In genomic region chr1:101235696-101236545, GRCh38 we compare ENCODE assay signal across 8 cellular contexts. TPM values are rescaled to one million over a fixed set of nuclear protein-coding genes. Genes with fewer than 3 reads are reported as not detected.
DNase-seq lines count a peak whose midpoint lies in the region; ATAC-seq, FAIRE-seq and TF ChIP-seq lines count a peak whose summit lies in the region.

No MANE protein-coding gene starts in this region.

- CTCF ChIA-PET in HCT116 (lab: Charles Lee), result no interaction called here

- TF ChIP-seq RAD21 in HCT116 (IDR thresholded peaks at IDR 0.05; ENCODE audit: low read depth), result no peak
- no peak for TF ChIP-seq RAD21 in neural cell (conservative IDR thresholded peaks at IDR 0.05)

- peak; percentile 48 for ATAC-seq in HCT116
- ATAC-seq in activated T-cell treated with anti-CD3 and anti-CD28 coated beads, Interleukin-2, amount 50 U/mL, for 4 hours, result peak; percentile 36 to 47

- TF ChIP-seq EP300 in neural cell (conservative IDR thresholded peaks at IDR 0.05; ENCODE audit: poor library complexity, severe bottlenecking), result no peak

- H4K20me1 ChIP-seq in HCT116 (ENCODE audit: insufficient read depth) (no peaks in the 10 kb centered on the region), neural cell (ENCODE audit: insufficient read depth) (no peaks in the 10 kb centered on the region)

- peaks cover 4% of the 10 kb centered on the region for H3K9me3 Mint-ChIP-seq in activated T-cell treated with anti-CD3 and anti-CD28 coated beads, Interleukin-2, amount 50 U/mL, for 4 hours

- H3K79me2 ChIP-seq in HCT116 (ENCODE audit: insufficient read depth, low read length) (no peaks in the 10 kb centered on the region), neural cell (replicated peaks; ENCODE audit: insufficient read depth, low read length) (peaks cover 27% of the 10 kb centered on the region)

- H3K9me2 ChIP-seq in HCT116 (ENCODE audit: insufficient read depth) (no peaks in the 10 kb centered on the region), neural cell (ENCODE audit: insufficient read depth, low read length) (no peaks in the 10 kb centered on the region)

- POLR2A ChIA-PET in HCT116 (lab: Charles Lee), result interaction anchor here (0.6 kb wide), 1 partner anchor 15 kb away, joined by 3 read pairs; no protein-coding TSS in a partner anchor

- H3F3A ChIP-seq in neural cell (ENCODE audit: insufficient read depth, low read length, poor library complexity, severe bottlenecking), result no peaks in the 10 kb centered on the region

- H3K27me3 Mint-ChIP-seq in activated T-cell treated with anti-CD3 and anti-CD28 coated beads, Interleukin-2, amount 50 U/mL, for 4 hours (ENCODE audit: low read depth), result no peaks in the 10 kb centered on the region

- H2AFZ ChIP-seq in HCT116 (ENCODE audit: low read depth, low read length, poor library complexity, severe bottlenecking), result peak overlapping the region; percentile 68
- H2AFZ ChIP-seq in neural cell (ENCODE audit: low read depth, low read length), result no peak overlapping the region

- H3K27me3 ChIP-seq in HCT116 (ENCODE audit: insufficient read depth, low read length) (no peaks in the 10 kb centered on the region), neural cell (ENCODE audit: insufficient read depth, low read depth, low read length) (peaks cover 21% of the 10 kb centered on the region), thyroid gland (no peaks in the 10 kb centered on the region)

- H3K4me3 Mint-ChIP-seq in activated T-cell treated with anti-CD3 and anti-CD28 coated beads, Interleukin-2, amount 50 U/mL, for 4 hours, result peak overlapping the region; percentile 99

- H3K36me3 ChIP-seq in HCT116 (ENCODE audit: control insufficient read depth in 1 of 2, insufficient read depth in 2 of 2, low read length in 2 of 2) (no peaks in the 10 kb centered on the region), neural cell (ENCODE audit: insufficient read depth, low read length) (no peaks in the 10 kb centered on the region), thyroid gland (no peaks in the 10 kb centered on the region)

- TF ChIP-seq POLR2A in GM12892 (IDR thresholded peaks at IDR 0.05; ENCODE audit: low read depth, low read length), result peak; percentile 77
- TF ChIP-seq POLR2A in HCT116 (IDR thresholded peaks at IDR 0.05; ENCODE audit: borderline replicate concordance, extremely low read depth, insufficient read depth, insufficient read length), result no peak
- no peak for TF ChIP-seq POLR2A in NB4 (IDR thresholded peaks at IDR 0.05; ENCODE audit: extremely low read depth, insufficient read length)
- peak in 1 of 2 donors; percentile 24 for TF ChIP-seq POLR2A in thyroid gland (IDR thresholded peaks at IDR 0.05)

- no TSS peak for BruUV-seq in HCT116 (replicated peaks; lab: Mats Ljungman, UMichigan)

- H3K4me1 Mint-ChIP-seq in activated T-cell treated with anti-CD3 and anti-CD28 coated beads, Interleukin-2, amount 50 U/mL, for 4 hours (ENCODE audit: low read depth), result peaks cover 51% of the 10 kb centered on the region

- peak overlapping the region; percentile 40 to 54 for H3K4me3 ChIP-seq in HCT116 (replicated peaks in 1 of 2; ENCODE audit: low read depth in 1 of 2, low read length in 2 of 2)
- H3K4me3 ChIP-seq in NB4 (ENCODE audit: low read depth, low read length), result no peak overlapping the region
- peak overlapping the region; percentile 68 for H3K4me3 ChIP-seq in neural cell (ENCODE audit: low read length)
- peak overlapping the region in 2 of 3 donors; percentile 26 to 45 for H3K4me3 ChIP-seq in thyroid gland (replicated peaks in 1 of 3)

- TF ChIP-seq CTCF in HCT116 (IDR thresholded peaks at IDR 0.05 in 2 of 3, conservative IDR thresholded peaks at IDR 0.05 in 1 of 3; ENCODE audit: borderline replicate concordance in 1 of 3, insufficient read depth in 1 of 3, low read depth in 2 of 3, low read length in 2 of 3) (no peak), NB4 (IDR thresholded peaks at IDR 0.05; ENCODE audit: low read depth, low read length) (no peak), neural cell (IDR thresholded peaks at IDR 0.05; ENCODE audit: poor library complexity, severe bottlenecking) (no peak), thyroid gland (IDR thresholded peaks at IDR 0.05) (no peak)

- peak overlapping the region; percentile 85 for H3K4me2 ChIP-seq in HCT116 (ENCODE audit: low read length)
- peak overlapping the region; percentile 83 for H3K4me2 ChIP-seq in neural cell (ENCODE audit: low read length)

- RAD21 ChIA-PET in HCT116 (lab: Charles Lee; ENCODE audit: low non-redundant PET in 1 of 2, low total read pairs in 2 of 2, uncharacterized antibody in 2 of 2, unreplicated experiment in 2 of 2), result interaction anchor here (0.7 to 1.9 kb wide), 2 partner anchors 17 to 53 kb away, joined by 3 to 10 read pairs; no protein-coding TSS in a partner anchor

- peaks cover 4 to 17% of the 10 kb centered on the region in 2 experiments; a peak in 2 of 4 replicates for H3K4me1 ChIP-seq in HCT116 (ENCODE audit: control insufficient read depth in 1 of 2, insufficient read depth in 2 of 2, low read length in 2 of 2)
- peaks cover 7 to 13% of the 10 kb centered on the region in 2 donors for H3K4me1 ChIP-seq in thyroid gland

- H3K36me3 Mint-ChIP-seq in activated T-cell treated with anti-CD3 and anti-CD28 coated beads, Interleukin-2, amount 50 U/mL, for 4 hours (ENCODE audit: insufficient read depth), result peaks cover 28% of the 10 kb centered on the region

- H3K27ac ChIP-seq in HCT116 (ENCODE audit: low read depth, low read length), result no peak overlapping the region
- no peak overlapping the region for H3K27ac ChIP-seq in neural cell (ENCODE audit: low read length)
- peak overlapping the region; percentile 21 to 87 (median 75) for H3K27ac ChIP-seq in thyroid gland

- intact Hi-C loops in HCT116 (cut with micrococcal nuclease), result loop anchor here (10.0 kb wide), 1 partner anchor 211 kb away; the partner anchor contains the start of gene DPH5
- intact Hi-C loops in thyroid gland (cut with DNase I), result loop anchor here (5.0 kb wide), 1 partner anchor 314 kb away; no protein-coding TSS in a partner anchor

- H3K9ac ChIP-seq in HCT116 (ENCODE audit: low read length), result peak overlapping the region; percentile 31; the same call in 1 of the 2 replicates
- no peak overlapping the region for H3K9ac ChIP-seq in neural cell (ENCODE audit: low read length)

- peak; percentile 94 for FAIRE-seq in GM12892 (lab: Jason Lieb, UNC)

- no peaks in the 10 kb centered on the region for H3K9me3 ChIP-seq in HCT116 (ENCODE audit: control insufficient read depth in 1 of 2, insufficient read depth in 1 of 2, low read depth in 1 of 2, low read length in 2 of 2)
- no peaks in the 10 kb centered on the region for H3K9me3 ChIP-seq in neural cell (ENCODE audit: low read length)
- no peaks in the 10 kb centered on the region for H3K9me3 ChIP-seq in thyroid gland

- peak; percentile 27 for DNase-seq in GM12892 (ENCODE audit: insufficient read length)
- no peak for DNase-seq in HCT116 (ENCODE audit: low read depth, low spot score)
- peak; percentile 39 for DNase-seq in NB4 (ENCODE audit: low read depth)
- peak; percentile 60 for DNase-seq in activated T-cell treated with anti-CD3 and anti-CD28 coated beads, Interleukin-2, amount 50 U/mL, for 4 hours
- DNase-seq in fibroblast of gingiva (ENCODE audit: low read depth), result peak; percentile 25
- peak; percentile 41 to 52 for DNase-seq in thyroid gland
- DNase-seq in NCI-H2081 (lab: John Stamatoyannopoulos, UW), result no peak

- WGBS in thyroid gland, 2 donors, result 1 to 3% methylated on average over 37 to 39 of the region's 44 CpGs

TF ChIP-seq in HCT116, 20 proteins besides CTCF, POLR2A, EP300 and RAD21:
- TF ChIP-seq SRF (IDR thresholded peaks at IDR 0.05; ENCODE audit: low read depth), result no peak
- TF ChIP-seq EGR1 (IDR thresholded peaks at IDR 0.05; ENCODE audit: low read depth), result no peak
- TF ChIP-seq EZH2phosphoT487 (IDR thresholded peaks at IDR 0.05; ENCODE audit: borderline replicate concordance), result no peak
- no peak for TF ChIP-seq SIN3A (IDR thresholded peaks at IDR 0.05; ENCODE audit: low read depth)
- TF ChIP-seq POLR2AphosphoS5 (IDR thresholded peaks at IDR 0.05; ENCODE audit: low read depth, low read length), result no peak
- TF ChIP-seq ELF1 (IDR thresholded peaks at IDR 0.05; ENCODE audit: borderline replicate concordance, low read depth), result no peak

TF ChIP-seq in neural cell, 6 proteins besides CTCF, POLR2A, EP300 and RAD21 (continues in another document):
- no peak for TF ChIP-seq TAF1 (IDR thresholded peaks at IDR 0.05; ENCODE audit: low read depth)
- TF ChIP-seq POLR2AphosphoS5 (IDR thresholded peaks at IDR 0.05), result no peak
- no peak for TF ChIP-seq SMC3 (conservative IDR thresholded peaks at IDR 0.05; ENCODE audit: poor library complexity)
- no peak for TF ChIP-seq EZH2 (IDR thresholded peaks at IDR 0.05; ENCODE audit: borderline replicate concordance, insufficient read depth, low read length, poor library complexity, severe bottlenecking)
- no peak for TF ChIP-seq MXI1 (conservative IDR thresholded peaks at IDR 0.05; ENCODE audit: poor library complexity, severe bottlenecking)

RNA-seq across cellular contexts. Expression of gene S1PR1, which starts 0.9 kb away (rescaled TPM):
- 20.1 TPM for polyA plus RNA-seq in GM12892 (2012; ENCODE audit: missing spikeins)
- total RNA-seq in HCT116 (2021; ENCODE audit: unreplicated experiment) (0.61 TPM), thyroid gland (10 to 100 TPM; 34.5 to 92.7 (median 67.0) TPM)
- polyA plus RNA-seq in HCT116 (2012), result 0.03 TPM in 1 of 2 replicates, not detected in the other
- 100 to 1,000 TPM in 2 of 3 donors, 10 to 100 TPM in 1; 97.7 to 112 (median 111) TPM for total RNA-seq in activated T-cell treated with anti-CD3 and anti-CD28 coated beads, Interleukin-2, amount 50 U/mL, for 4 hours
- 0.44 TPM in 1 of 2 replicates, not detected in the other for polyA plus RNA-seq in neural cell
- polyA minus RNA-seq in neural cell, result 0.46 and 0.49 TPM in 2 replicates

Comparison
In these comparisons a context has a peak if more than half of its experiments do, and no peak if none do; other contexts are left out.
1. DNase-seq: peak in GM12892 (single experiment), NB4 (single experiment), activated T-cell treated with anti-CD3 and anti-CD28 coated beads, Interleukin-2, amount 50 U/mL, for 4 hours (single experiment), fibroblast of gingiva (single experiment) and thyroid gland (2 of 2); none in HCT116 (single experiment) and NCI-H2081 (0 of 2).
2. H3K27ac ChIP-seq: peak in thyroid gland (3 of 3); none in HCT116 (single experiment) and neural cell (single experiment).
3. RNA of gene S1PR1, which starts 0.9 kb away (total RNA-seq): 97.7 to 112 TPM in activated T-cell treated with anti-CD3 and anti-CD28 coated beads, Interleukin-2, amount 50 U/mL, for 4 hours and 34.5 to 92.7 TPM in thyroid gland; 0.61 TPM in HCT116 (single experiment); every median in the first group is over 10 times any median in the second.